ENCODE assay signal across 29 cellular contexts in the genomic region with DNA sequence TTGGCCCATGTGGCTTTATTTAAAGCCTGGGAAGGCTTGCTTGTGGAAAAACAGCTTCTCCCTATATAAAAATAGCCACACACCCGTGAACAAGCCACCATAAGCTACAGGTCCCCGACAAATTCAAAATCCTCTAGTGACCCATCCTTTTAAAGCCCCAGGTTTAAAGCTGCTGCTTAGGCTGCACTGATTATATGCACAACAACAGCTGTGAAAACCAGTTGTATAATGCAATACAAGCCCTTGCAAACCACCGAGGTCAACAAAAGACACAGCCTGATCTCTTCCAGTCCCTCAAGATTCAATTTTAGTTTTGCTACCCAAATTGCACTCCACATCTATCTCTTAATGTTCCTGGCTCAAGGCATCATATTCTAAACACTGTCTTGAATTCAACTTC.
"Had no signal": no experiment of that assay in that cellular context is flagged by ENCODE, and none has a peak within 500 bp of the region (broad histone marks: within the 10 kb centered on the region; RNA-seq: fewer than 3 reads in every experiment).

No MANE protein-coding gene starts in this region.

- H3K36me3 ChIP-seq: colonic mucosa, gastroesophageal sphincter, heart left ventricle, left ventricle myocardium inferior, lower lobe of right lung, sigmoid colon, thoracic aorta, vagina had no signal

- H3K79me2 ChIP-seq: hepatocyte, parathyroid adenoma had no signal

- H3K27ac Mint-ChIP-seq: dendritic cell treated with granulocyte-macrophage colony-stimulating factor and Interleukin-4, amounts not matched to agents 40 ng/mL and 50 ng/mL, for 4 days; endodermal cell; natural killer cell treated with Interleukin-12 subunit alpha and Interleukin-12 subunit beta and Interleukin-15 and Interleukin-18, amount 100 ng/mL, for 72 hours; progenitor cell of endocrine pancreas; stimulated activated naive B cell treated with anti-CD40 and anti-IgM and Interleukin-4, amounts not matched to agents 10 μg/mL and 1 μg/mL and 100 μg/mL, for 72 hours; stimulated activated naive CD8-positive, alpha-beta T cell treated with anti-CD3 and anti-CD28 coated beads, Interleukin-15, Interleukin-2, amounts not matched to agents 100 ng/mL and 50 ng/mL, for 24 hours had no signal

- H3K27me3 Mint-ChIP-seq: natural killer cell treated with Interleukin-12 subunit alpha and Interleukin-12 subunit beta and Interleukin-15 and Interleukin-18, amount 100 ng/mL, for 72 hours; stimulated activated naive B cell treated with anti-CD40 and anti-IgM and Interleukin-4, amounts not matched to agents 10 μg/mL and 1 μg/mL and 100 μg/mL, for 72 hours had no signal

- ATAC-seq: esophagus mucosa; gastroesophageal sphincter; heart left ventricle; left colon; lower lobe of right lung; natural killer cell treated with Interleukin-12 subunit alpha and Interleukin-12 subunit beta and Interleukin-15 and Interleukin-18, amount 100 ng/mL, for 72 hours; stimulated activated naive B cell treated with anti-CD40 and anti-IgM and Interleukin-4, amounts not matched to agents 10 μg/mL and 1 μg/mL and 100 μg/mL, for 72 hours had no signal

- H3K9ac ChIP-seq: parathyroid adenoma had no signal

- H3K4me3 ChIP-seq: colonic mucosa, gastroesophageal sphincter, heart left ventricle, hepatocyte, left ventricle myocardium inferior, lower lobe of right lung, sigmoid colon, thoracic aorta, vagina had no signal

- H3K4me2 ChIP-seq: hepatocyte had no signal

- H3K27ac ChIP-seq: colonic mucosa, epithelial cell of prostate, foreskin keratinocyte, gastroesophageal sphincter, hepatocyte, lower lobe of right lung, parathyroid adenoma, sigmoid colon, thoracic aorta, vagina had no signal

- H3K9me3 ChIP-seq: colonic mucosa, gastroesophageal sphincter, heart left ventricle, left ventricle myocardium inferior, lower lobe of right lung, sigmoid colon, thoracic aorta, vagina had no signal

- H3K4me1 ChIP-seq: colonic mucosa, foreskin keratinocyte, lower lobe of right lung, parathyroid adenoma, vagina had no signal

- H2AFZ ChIP-seq: hepatocyte, parathyroid adenoma had no signal

- FAIRE-seq: small intestine had no signal

- DNase-seq: colonic mucosa; effector CD8-positive, alpha-beta T cell; endodermal cell; heart left ventricle; islet precursor cell; kidney glomerular epithelial cell; left colon; left ventricle myocardium inferior; lower lobe of right lung; naive B cell; sigmoid colon; small intestine; stimulated activated CD4-positive, alpha-beta T cell treated with anti-CD3 and anti-CD28 coated beads, Interleukin-15, amount 100 ng/mL, for 24 hours; stimulated activated CD4-positive, alpha-beta T cell treated with anti-CD3 and anti-CD28 coated beads, Interleukin-2, amount 100 ng/mL, for 48 hours; stimulated activated naive B cell treated with anti-CD40 and anti-IgM and Interleukin-4, amounts not matched to agents 10 μg/mL and 1 μg/mL and 100 μg/mL, for 72 hours; trophoblast cell had no signal

- H3K4me3 Mint-ChIP-seq: dendritic cell treated with granulocyte-macrophage colony-stimulating factor and Interleukin-4, amounts not matched to agents 40 ng/mL and 50 ng/mL, for 4 days; endodermal cell; naive B cell; natural killer cell treated with Interleukin-12 subunit alpha and Interleukin-12 subunit beta and Interleukin-15 and Interleukin-18, amount 100 ng/mL, for 72 hours; neural crest cell; stimulated activated naive B cell treated with anti-CD40 and anti-IgM and Interleukin-4, amounts not matched to agents 10 μg/mL and 1 μg/mL and 100 μg/mL, for 72 hours; stimulated activated naive CD8-positive, alpha-beta T cell treated with anti-CD3 and anti-CD28 coated beads, Interleukin-15, Interleukin-2, amounts not matched to agents 100 ng/mL and 50 ng/mL, for 24 hours had no signal

- H3K9me3 Mint-ChIP-seq: dendritic cell treated with granulocyte-macrophage colony-stimulating factor and Interleukin-4, amounts not matched to agents 40 ng/mL and 50 ng/mL, for 4 days; endodermal cell; naive B cell; natural killer cell treated with Interleukin-12 subunit alpha and Interleukin-12 subunit beta and Interleukin-15 and Interleukin-18, amount 100 ng/mL, for 72 hours; neural crest cell; stimulated activated naive B cell treated with anti-CD40 and anti-IgM and Interleukin-4, amounts not matched to agents 10 μg/mL and 1 μg/mL and 100 μg/mL, for 72 hours; stimulated activated naive CD8-positive, alpha-beta T cell treated with anti-CD3 and anti-CD28 coated beads, Interleukin-15, Interleukin-2, amounts not matched to agents 100 ng/mL and 50 ng/mL, for 24 hours had no signal

- H3K36me3 Mint-ChIP-seq: naive B cell; natural killer cell treated with Interleukin-12 subunit alpha and Interleukin-12 subunit beta and Interleukin-15 and Interleukin-18, amount 100 ng/mL, for 72 hours; stimulated activated naive B cell treated with anti-CD40 and anti-IgM and Interleukin-4, amounts not matched to agents 10 μg/mL and 1 μg/mL and 100 μg/mL, for 72 hours had no signal

- H3K4me1 Mint-ChIP-seq: neural crest cell had no signal

- H3K27me3 ChIP-seq: colonic mucosa, foreskin keratinocyte, gastroesophageal sphincter, heart left ventricle, hepatocyte, sigmoid colon, vagina had no signal
